In the genomic region with DNA sequence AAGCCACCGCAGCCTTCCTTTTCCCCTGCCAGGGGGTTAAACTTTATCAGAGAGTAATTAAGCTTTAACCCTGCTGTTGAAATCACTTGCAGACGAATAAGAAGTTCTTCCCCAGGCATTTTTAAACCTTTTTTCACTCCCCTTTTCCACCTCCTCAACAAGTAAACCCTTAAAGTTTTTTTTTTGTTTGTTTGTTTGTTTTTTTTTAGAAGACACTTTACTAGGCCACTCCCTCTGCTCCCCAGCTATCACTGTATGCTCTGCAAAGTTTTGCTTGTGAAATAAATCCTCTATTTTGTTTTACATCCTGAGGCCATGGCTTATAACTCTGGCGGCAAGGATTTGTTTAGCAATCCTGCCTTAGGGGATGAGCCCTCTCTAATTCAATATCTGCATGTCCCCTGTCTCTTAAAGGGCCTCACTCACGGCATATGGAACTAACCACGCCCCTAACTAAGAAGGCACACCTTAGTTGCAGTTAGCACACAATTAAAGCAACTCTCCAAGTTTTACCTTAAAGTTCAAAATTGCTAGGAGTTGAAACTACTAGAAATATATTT, we compare ENCODE assay signal across 9 cellular contexts.
DNase-seq lines count a peak whose midpoint lies in the region; ATAC-seq and TF ChIP-seq lines count a peak whose summit lies in the region.
"Had no signal": no experiment of that assay in that cellular context is flagged by ENCODE, and none has a peak within 500 bp of the region (broad histone marks: within the 10 kb centered on the region; RNA-seq: fewer than 3 reads in every experiment).

No MANE protein-coding gene starts in this region.

- H3K27ac Mint-ChIP-seq in neural crest cell (ENCODE audit: unreplicated experiment) = peak overlapping the region; percentile 79

- H3K9me3 ChIP-seq in ectodermal cell (ENCODE audit: control insufficient read depth, low read length) = no peaks in the 10 kb centered on the region

- 62% methylated on average over 5 of the region's 5 CpGs for WGBS in ectodermal cell, 2 experiments

- no peaks in the 10 kb centered on the region for H3K36me3 ChIP-seq in ectodermal cell (ENCODE audit: control insufficient read depth, insufficient read depth, low read length)

- peak; percentile 49 for ATAC-seq in GM18498 (IDR thresholded peaks at IDR 0.05; ENCODE audit: unreplicated experiment)
- ATAC-seq: K562 had no signal

- peaks cover 31% of the 10 kb centered on the region for H3K4me1 Mint-ChIP-seq in neural crest cell

- no peaks in the 10 kb centered on the region for H3K27me3 ChIP-seq in ectodermal cell (ENCODE audit: control insufficient read depth, insufficient read depth, low read length, poor library complexity, severe bottlenecking)

- H3K4me3 ChIP-seq in ectodermal cell (ENCODE audit: insufficient read depth, low read depth, low read length) = peak overlapping the region; percentile 24
- H3K4me3 ChIP-seq: K562 had no signal

- no peaks in the 10 kb centered on the region for H3K9me3 Mint-ChIP-seq in neural crest cell

- no peaks in the 10 kb centered on the region for H3K4me1 ChIP-seq in ectodermal cell (ENCODE audit: control insufficient read depth, insufficient read depth, low read length)

- no peak for TF ChIP-seq CTCF in neural crest cell (conservative IDR thresholded peaks at IDR 0.05)

- no peaks in the 10 kb centered on the region for H3K36me3 Mint-ChIP-seq in neural crest cell (ENCODE audit: low read depth)

- H3K27me3 Mint-ChIP-seq in neural crest cell (ENCODE audit: low read depth) = no peaks in the 10 kb centered on the region

- DNase-seq in KG1 (lab: John Stamatoyannopoulos, UW) (peak; percentile 3), neural crest cell (ENCODE audit: low read depth, low spot score) (no peak), hepatic stellate cell (ENCODE audit: low spot score) (no peak), NCI-H187 (lab: John Stamatoyannopoulos, UW) (no peak)
- DNase-seq in activated naive CD4-positive, alpha-beta T cell (lab: John Stamatoyannopoulos, UW) = no peak
- DNase-seq in stimulated activated CD4-positive, alpha-beta T cell treated with anti-CD3 and anti-CD28 coated beads, Interleukin-15, amount 100 ng/mL, for 24 hours = no peak

- peak overlapping the region; percentile 79 for H3K4me3 Mint-ChIP-seq in neural crest cell

- no peak overlapping the region for H3K27ac ChIP-seq in ectodermal cell (ENCODE audit: insufficient read depth, low read depth, low read length, poor library complexity, severe bottlenecking)
